ENCODE assay signal across 12 cellular contexts in genomic region chr14:60488175-60488574, GRCh38. TPM values are rescaled to one million over a fixed set of nuclear protein-coding genes. Genes with fewer than 3 reads are reported as not detected.
DNase-seq lines count a peak whose midpoint lies in the region; ATAC-seq, FAIRE-seq and TF ChIP-seq lines count a peak whose summit lies in the region.
"Had no signal": no experiment of that assay in that cellular context is flagged by ENCODE, and none has a peak within 500 bp of the region (broad histone marks: within the 10 kb centered on the region; RNA-seq: fewer than 3 reads in every experiment).

No MANE protein-coding gene starts in this region.

- no peak for DNase-seq in A549 (ENCODE audit: low read depth in 1 of 2, low spot score in 1 of 2)
- no peak for DNase-seq in fibroblast of mammary gland (ENCODE audit: low read depth)
- DNase-seq in activated CD4-positive, alpha-beta memory T cell treated with anti-CD3 and anti-CD28 coated beads for 36 hours = no peak
- no peak for DNase-seq in activated CD4-positive, alpha-beta T cell treated with anti-CD3 and anti-CD28 coated beads, Interleukin-2, amount 10 ng/mL, durations not matched to agents 7 days and 5 days
- DNase-seq: activated CD4-positive, alpha-beta T cell treated with anti-CD3 and anti-CD28 coated beads, Interleukin-2, amount 50 U/mL, for 1 hour; CD4-positive, alpha-beta memory T cell; sigmoid colon; T-helper 1 cell had no signal

- H3F3A ChIP-seq in DOHH2 (ENCODE audit: control insufficient read depth, insufficient read depth) = no peaks in the 10 kb centered on the region

- no peak overlapping the region for H3K4me3 Mint-ChIP-seq in activated CD4-positive, alpha-beta memory T cell treated with anti-CD3 and anti-CD28 coated beads for 36 hours
- H3K4me3 Mint-ChIP-seq in activated CD4-positive, alpha-beta T cell treated with anti-CD3 and anti-CD28 coated beads, Interleukin-2, amount 10 ng/mL, durations not matched to agents 7 days and 5 days = no peak overlapping the region
- H3K4me3 Mint-ChIP-seq: CD4-positive, alpha-beta memory T cell had no signal

- no peak overlapping the region for H3K4me3 ChIP-seq in A549
- H3K4me3 ChIP-seq in DOHH2 (ENCODE audit: low read length) = no peak overlapping the region
- no peak overlapping the region for H3K4me3 ChIP-seq in OCI-LY3 (ENCODE audit: low read length)
- no peak overlapping the region for H3K4me3 ChIP-seq in fibroblast of mammary gland (ENCODE audit: control insufficient read depth, low read depth, low read length)
- H3K4me3 ChIP-seq: sigmoid colon had no signal

- H3K9me3 ChIP-seq in A549 (no peaks in the 10 kb centered on the region), DOHH2 (ENCODE audit: control insufficient read depth, insufficient read depth, low read length) (no peaks in the 10 kb centered on the region), OCI-LY3 (ENCODE audit: insufficient read depth, low read length) (no peaks in the 10 kb centered on the region)
- H3K9me3 ChIP-seq: sigmoid colon had no signal

- ATAC-seq in A549 = peak; percentile 46 to 68; a peak in 1 of 6 replicates
- no peak for ATAC-seq in HG03135 (IDR thresholded peaks at IDR 0.05; ENCODE audit: unreplicated experiment)
- no peak for ATAC-seq in HG02798 (IDR thresholded peaks at IDR 0.05; ENCODE audit: poor library complexity, unreplicated experiment)

- H3K9me3 Mint-ChIP-seq in activated CD4-positive, alpha-beta memory T cell treated with anti-CD3 and anti-CD28 coated beads for 36 hours = no peaks in the 10 kb centered on the region
- no peaks in the 10 kb centered on the region for H3K9me3 Mint-ChIP-seq in activated CD4-positive, alpha-beta T cell treated with anti-CD3 and anti-CD28 coated beads, Interleukin-2, amount 10 ng/mL, durations not matched to agents 7 days and 5 days

- no peak overlapping the region for H2AFZ ChIP-seq in OCI-LY3 (ENCODE audit: low read depth, low read length)

- H3K36me3 Mint-ChIP-seq in activated CD4-positive, alpha-beta memory T cell treated with anti-CD3 and anti-CD28 coated beads for 36 hours = no peaks in the 10 kb centered on the region
- H3K36me3 Mint-ChIP-seq in activated CD4-positive, alpha-beta T cell treated with anti-CD3 and anti-CD28 coated beads, Interleukin-2, amount 10 ng/mL, durations not matched to agents 7 days and 5 days (ENCODE audit: low read depth) = peaks cover 1% of the 10 kb centered on the region
- H3K36me3 Mint-ChIP-seq: CD4-positive, alpha-beta memory T cell had no signal

- no peak overlapping the region for H3K4me2 ChIP-seq in A549
- no peak overlapping the region for H3K4me2 ChIP-seq in DOHH2 (ENCODE audit: low read length)
- no peak overlapping the region for H3K4me2 ChIP-seq in OCI-LY3 (ENCODE audit: low read length)

- no peak for FAIRE-seq in A549 (lab: Jason Lieb, UNC)

- H3K27ac Mint-ChIP-seq in activated CD4-positive, alpha-beta memory T cell treated with anti-CD3 and anti-CD28 coated beads for 36 hours = no peak overlapping the region
- no peak overlapping the region for H3K27ac Mint-ChIP-seq in activated CD4-positive, alpha-beta T cell treated with anti-CD3 and anti-CD28 coated beads, Interleukin-2, amount 10 ng/mL, durations not matched to agents 7 days and 5 days
- H3K27ac Mint-ChIP-seq: CD4-positive, alpha-beta memory T cell had no signal

- H3K79me2 ChIP-seq in DOHH2 (ENCODE audit: control insufficient read depth, low read length) = no peaks in the 10 kb centered on the region
- no peaks in the 10 kb centered on the region for H3K79me2 ChIP-seq in OCI-LY3 (ENCODE audit: low read length)

- H3K36me3 ChIP-seq in DOHH2 (ENCODE audit: control insufficient read depth, low read length) = no peaks in the 10 kb centered on the region
- H3K36me3 ChIP-seq in OCI-LY3 (replicated peaks; ENCODE audit: low read depth, low read length) = no peaks in the 10 kb centered on the region
- H3K36me3 ChIP-seq: sigmoid colon had no signal

- intact Hi-C loops in activated CD4-positive, alpha-beta memory T cell treated with anti-CD3 and anti-CD28 coated beads for 36 hours (cut with micrococcal nuclease) = loop anchor here (5.0 kb wide), 1 partner anchor 156 kb away; no protein-coding TSS in a partner anchor

- POLR2A ChIA-PET in A549 (lab: Yijun Ruan, JAX) = no interaction called here
- POLR2A ChIA-PET in activated CD4-positive, alpha-beta memory T cell treated with anti-CD3 and anti-CD28 coated beads for 36 hours (lab: Charles Lee) = no interaction called here
- POLR2A ChIA-PET in activated CD4-positive, alpha-beta T cell treated with anti-CD3 and anti-CD28 coated beads, Interleukin-2, amount 10 ng/mL, durations not matched to agents 7 days and 5 days (lab: Charles Lee) = no interaction called here

- peak; percentile 38 to 43; a peak in 2 of 5 replicates for TF ChIP-seq RAD21 in A549 (conservative IDR thresholded peaks at IDR 0.05 in 1 of 2, IDR thresholded peaks at IDR 0.05 in 1 of 2)

- H3K27ac ChIP-seq in A549 = no peak overlapping the region
- H3K27ac ChIP-seq in DOHH2 (ENCODE audit: low read depth, low read length) = no peak overlapping the region
- no peak overlapping the region for H3K27ac ChIP-seq in OCI-LY3 (ENCODE audit: low read length)
- H3K27ac ChIP-seq: sigmoid colon had no signal

- TF ChIP-seq CTCF in A549 (IDR thresholded peaks at IDR 0.05) (peak; percentile 33; the same call in 1 of the 3 replicates), DOHH2 (IDR thresholded peaks at IDR 0.05; ENCODE audit: low read depth, low read length, poor library complexity, severe bottlenecking) (peak; percentile 17), OCI-LY3 (IDR thresholded peaks at IDR 0.05; ENCODE audit: low read depth, low read length) (peak; percentile 10; the same call in 1 of the 2 replicates), fibroblast of mammary gland (conservative IDR thresholded peaks at IDR 0.05; ENCODE audit: control insufficient read depth, insufficient read depth, low read depth, low read length) (peak; percentile 17)

- H3K4me1 ChIP-seq in A549 (no peaks in the 10 kb centered on the region), DOHH2 (ENCODE audit: control insufficient read depth, low read length) (peaks cover 11% of the 10 kb centered on the region), OCI-LY3 (ENCODE audit: low read length) (no peaks in the 10 kb centered on the region)

- no peaks in the 10 kb centered on the region for H4K20me1 ChIP-seq in DOHH2 (ENCODE audit: control insufficient read depth, insufficient read depth, low read depth, low read length)
- H4K20me1 ChIP-seq in OCI-LY3 (ENCODE audit: insufficient read depth, low read length) = no peaks in the 10 kb centered on the region

- no peak for TF ChIP-seq EP300 in A549 (IDR thresholded peaks at IDR 0.05)

- H3K27me3 ChIP-seq in DOHH2 (ENCODE audit: control insufficient read depth, low read length) = no peaks in the 10 kb centered on the region
- peaks cover 15% of the 10 kb centered on the region; the same call in 1 of the 2 replicates for H3K27me3 ChIP-seq in OCI-LY3 (ENCODE audit: low read depth, low read length)

- H3K9me2 ChIP-seq in DOHH2 (replicated peaks; ENCODE audit: control insufficient read depth, low read length) = no peaks in the 10 kb centered on the region

- H3K4me1 Mint-ChIP-seq in activated CD4-positive, alpha-beta memory T cell treated with anti-CD3 and anti-CD28 coated beads for 36 hours (ENCODE audit: low read depth) = peaks cover 3% of the 10 kb centered on the region
- peaks cover 5% of the 10 kb centered on the region for H3K4me1 Mint-ChIP-seq in activated CD4-positive, alpha-beta T cell treated with anti-CD3 and anti-CD28 coated beads, Interleukin-2, amount 10 ng/mL, durations not matched to agents 7 days and 5 days

- peaks cover 19% of the 10 kb centered on the region for H3K27me3 Mint-ChIP-seq in activated CD4-positive, alpha-beta memory T cell treated with anti-CD3 and anti-CD28 coated beads for 36 hours
- peaks cover 23% of the 10 kb centered on the region for H3K27me3 Mint-ChIP-seq in activated CD4-positive, alpha-beta T cell treated with anti-CD3 and anti-CD28 coated beads, Interleukin-2, amount 10 ng/mL, durations not matched to agents 7 days and 5 days

- no peak for TF ChIP-seq POLR2A in A549 (IDR thresholded peaks at IDR 0.05; ENCODE audit: low read length)

- CTCF ChIA-PET in A549 (lab: Yijun Ruan, JAX) = interaction anchor here (1.1 kb wide), 1 partner anchor 74 kb away, joined by 3 read pairs; no protein-coding TSS in a partner anchor
- CTCF ChIA-PET in activated CD4-positive, alpha-beta memory T cell treated with anti-CD3 and anti-CD28 coated beads for 36 hours (lab: Charles Lee) = no interaction called here
- CTCF ChIA-PET in activated CD4-positive, alpha-beta T cell treated with anti-CD3 and anti-CD28 coated beads, Interleukin-2, amount 10 ng/mL, durations not matched to agents 7 days and 5 days (lab: Charles Lee) = no interaction called here

- H3K9ac ChIP-seq in OCI-LY3 (ENCODE audit: low read length) = no peak overlapping the region

TF ChIP-seq in A549, 52 proteins besides CTCF, POLR2A, EP300 and RAD21:
- TF ChIP-seq SMC3 (IDR thresholded peaks at IDR 0.05) (peak; percentile 16; the same call in 1 of the 3 replicates), ESRRA (IDR thresholded peaks at IDR 0.05; ENCODE audit: borderline replicate concordance, low read length) (no peak)

RNA-seq across cellular contexts. Expression of gene C14orf39, which starts 2.3 kb away (rescaled TPM):
- not detected in 2 replicates for polyA plus RNA-seq in A549 (2011; rRNA removed)
- polyA plus RNA-seq in A549 (2012; cell fraction: cytosol; rRNA removed) = not detected in 2 replicates
- not detected in 2 replicates for polyA plus RNA-seq in A549 (2012; cell fraction: nucleus; rRNA removed)
- polyA plus RNA-seq in A549 (2017; fragmentation: RNase III; extraction: RNeasy Plus Mini Kit Qiagen cat#74134 plus additional on column Dnase treatment) = not detected in 3 replicates
- polyA minus RNA-seq in A549 (2011; rRNA and poly(A)+ RNA removed) = not detected in 2 replicates
- not detected for total RNA-seq in activated CD4-positive, alpha-beta memory T cell treated with anti-CD3 and anti-CD28 coated beads for 36 hours
- total RNA-seq in activated CD4-positive, alpha-beta T cell treated with anti-CD3 and anti-CD28 coated beads, Interleukin-2, amount 10 ng/mL, durations not matched to agents 7 days and 5 days = not detected
- total RNA-seq: CD4-positive, alpha-beta memory T cell had no signal
- polyA plus RNA-seq: CD4-positive, alpha-beta memory T cell; sigmoid colon had no signal

RNA-seq across cellular contexts. Expression of gene SIX6, which starts 20.8 kb away (rescaled TPM):
- not detected in 2 replicates for polyA plus RNA-seq in A549 (2011; rRNA removed)
- polyA plus RNA-seq in A549 (2012; cell fraction: cytosol; rRNA removed) = not detected in 2 replicates
- not detected in 2 replicates for polyA plus RNA-seq in A549 (2012; cell fraction: nucleus; rRNA removed)
- not detected in 3 replicates for polyA plus RNA-seq in A549 (2017; fragmentation: RNase III; extraction: RNeasy Plus Mini Kit Qiagen cat#74134 plus additional on column Dnase treatment)
- polyA minus RNA-seq in A549 (2011; rRNA and poly(A)+ RNA removed) = not detected in 2 replicates
- not detected for total RNA-seq in activated CD4-positive, alpha-beta memory T cell treated with anti-CD3 and anti-CD28 coated beads for 36 hours
- total RNA-seq in activated CD4-positive, alpha-beta T cell treated with anti-CD3 and anti-CD28 coated beads, Interleukin-2, amount 10 ng/mL, durations not matched to agents 7 days and 5 days = not detected
- total RNA-seq: CD4-positive, alpha-beta memory T cell; sigmoid colon had no signal
- polyA plus RNA-seq: CD4-positive, alpha-beta memory T cell; sigmoid colon had no signal

Comparison
In these comparisons a context has a peak if more than half of its experiments do, and no peak if none do; other contexts are left out.
1. ATAC-seq: peak in A549 (2 of 2); none in HG03135 (single experiment) and HG02798 (single experiment).
2. Peak in every context shown above with its lines, with median percentiles within 50 percentile points of each other: CTCF ChIP-seq.